Comparison of ENCODE assay signal across 8 cellular contexts in genomic region chr16:4803479-4804243, GRCh38. TPM values are rescaled to one million over a fixed set of nuclear protein-coding genes. Genes with fewer than 3 reads are reported as not detected.
DNase-seq lines count a peak whose midpoint lies in the region; ATAC-seq and TF ChIP-seq lines count a peak whose summit lies in the region.

No MANE protein-coding gene starts in this region.

- no peak for DNase-seq in activated naive CD4-positive, alpha-beta T cell treated with Interleukin-2 at 50 U/mL for 16 hours
- peak; percentile 51 for DNase-seq in WERI-Rb-1
- DNase-seq in immature natural killer cell, result no peak
- DNase-seq in thoracic aorta (ENCODE audit: low spot score), result no peak
- no peak for DNase-seq in DMS153 (lab: John Stamatoyannopoulos, UW)
- no peak for DNase-seq in NCI-H748 treated with DMSO at 0.1 percent for 48 hours (lab: John Stamatoyannopoulos, UW)
- DNase-seq in NCI-H128 (lab: John Stamatoyannopoulos, UW; ENCODE audit: unreplicated experiment), result no peak

- H3K36me3 ChIP-seq in WERI-Rb-1 (peaks cover 69% of the 10 kb centered on the region), thoracic aorta (peaks cover 20% of the 10 kb centered on the region)

- H3K4me3 ChIP-seq in WERI-Rb-1 (ENCODE audit: low read depth, low read length) (peak overlapping the region; percentile 63), thoracic aorta (peak overlapping the region; percentile 81)

- H3K9me3 Mint-ChIP-seq in activated naive CD4-positive, alpha-beta T cell treated with anti-CD3 and anti-CD28 coated beads, Interleukin-2, amount 50 U/mL, for 24 hours, result no peaks in the 10 kb centered on the region
- H3K9me3 Mint-ChIP-seq in immature natural killer cell, result no peaks in the 10 kb centered on the region

- H3K9me3 ChIP-seq in WERI-Rb-1 (ENCODE audit: severe bottlenecking), result no peaks in the 10 kb centered on the region
- H3K9me3 ChIP-seq in thoracic aorta, result no peaks in the 10 kb centered on the region

- ATAC-seq in thoracic aorta (ENCODE audit: insufficient number of reproducible peaks, low FRiP score, low read depth), result no peak

- H3K27ac Mint-ChIP-seq in activated naive CD4-positive, alpha-beta T cell treated with anti-CD3 and anti-CD28 coated beads, Interleukin-2, amount 50 U/mL, for 24 hours, result peak overlapping the region; percentile 46
- H3K27ac Mint-ChIP-seq in immature natural killer cell, result peak overlapping the region in 1 of 6 donors; percentile 49

- peaks cover 9% of the 10 kb centered on the region for H3K4me1 Mint-ChIP-seq in activated naive CD4-positive, alpha-beta T cell treated with anti-CD3 and anti-CD28 coated beads, Interleukin-2, amount 50 U/mL, for 24 hours
- H3K4me1 Mint-ChIP-seq in immature natural killer cell, result peaks cover 11 to 14% of the 10 kb centered on the region in 2 donors

- no peaks in the 10 kb centered on the region for H3K27me3 Mint-ChIP-seq in activated naive CD4-positive, alpha-beta T cell treated with anti-CD3 and anti-CD28 coated beads, Interleukin-2, amount 50 U/mL, for 24 hours
- peaks cover 0 to 2% (median 0%) of the 10 kb centered on the region in 3 donors for H3K27me3 Mint-ChIP-seq in immature natural killer cell (ENCODE audit: low read depth in 3 of 3)

- H3K27ac ChIP-seq in WERI-Rb-1, result peak overlapping the region; percentile 95
- peak overlapping the region; percentile 53 to 86 for H3K27ac ChIP-seq in thoracic aorta

- H3K27me3 ChIP-seq in WERI-Rb-1 (ENCODE audit: insufficient read depth, low read depth, severe bottlenecking) (no peaks in the 10 kb centered on the region), thoracic aorta (replicated peaks; ENCODE audit: insufficient read depth) (no peaks in the 10 kb centered on the region)

- peak overlapping the region; percentile 62 for H3K4me3 Mint-ChIP-seq in activated naive CD4-positive, alpha-beta T cell treated with anti-CD3 and anti-CD28 coated beads, Interleukin-2, amount 50 U/mL, for 24 hours
- H3K4me3 Mint-ChIP-seq in immature natural killer cell, result peak overlapping the region; percentile 15 to 88 (median 35)

- TF ChIP-seq CTCF in WERI-Rb-1 (IDR thresholded peaks at IDR 0.05; ENCODE audit: low read depth, low read length), result no peak
- TF ChIP-seq CTCF in thoracic aorta (IDR thresholded peaks at IDR 0.05), result no peak

- H3K4me1 ChIP-seq in thoracic aorta (ENCODE audit: control insufficient read depth in 1 of 2, low read depth in 2 of 2), result peaks cover 9 to 21% of the 10 kb centered on the region in 2 donors

- peaks cover 4% of the 10 kb centered on the region for H3K36me3 Mint-ChIP-seq in activated naive CD4-positive, alpha-beta T cell treated with anti-CD3 and anti-CD28 coated beads, Interleukin-2, amount 50 U/mL, for 24 hours
- peaks cover 0 to 8% (median 0%) of the 10 kb centered on the region in 3 donors for H3K36me3 Mint-ChIP-seq in immature natural killer cell

RNA-seq across cellular contexts. Expression of gene ROGDI, which starts 1.2 kb away (rescaled TPM):
- 1 to 10 TPM; 4.8 to 9.3 (median 5.4) TPM for polyA plus RNA-seq in immature natural killer cell
- 10 to 100 TPM in 1 of 2 donors, 1 to 10 TPM in 1; 4.2 to 23.7 TPM for total RNA-seq in thoracic aorta

RNA-seq across cellular contexts. Expression of gene SMIM22, which starts 8.5 kb away (rescaled TPM):
- polyA plus RNA-seq in immature natural killer cell, result not detected
- not detected for total RNA-seq in thoracic aorta

RNA-seq across cellular contexts. Expression of gene SEPTIN12, which starts 15.5 kb away (rescaled TPM):
- not detected for polyA plus RNA-seq in immature natural killer cell
- not detected for total RNA-seq in thoracic aorta

RNA-seq across cellular contexts. Expression of gene ZNF500, which starts 36.7 kb away (rescaled TPM):
- 10 to 100 TPM in 1 of 3 donors, 1 to 10 TPM in 2; 4.4 to 13.1 (median 8.9) TPM for polyA plus RNA-seq in immature natural killer cell
- total RNA-seq in thoracic aorta, result 10 to 100 TPM in 1 of 2 donors, 1 to 10 TPM in 1; 6.1 to 21.2 TPM

RNA-seq across cellular contexts. Expression of gene GLYR1, which starts 43.4 kb away (rescaled TPM):
- 10 to 100 TPM; 26.0 to 50.2 (median 27.9) TPM for polyA plus RNA-seq in immature natural killer cell
- total RNA-seq in thoracic aorta, result 10 to 100 TPM; 28.4 to 59.5 TPM
